Comparison of ENCODE assay signal across 21 cellular contexts in the genomic region with DNA sequence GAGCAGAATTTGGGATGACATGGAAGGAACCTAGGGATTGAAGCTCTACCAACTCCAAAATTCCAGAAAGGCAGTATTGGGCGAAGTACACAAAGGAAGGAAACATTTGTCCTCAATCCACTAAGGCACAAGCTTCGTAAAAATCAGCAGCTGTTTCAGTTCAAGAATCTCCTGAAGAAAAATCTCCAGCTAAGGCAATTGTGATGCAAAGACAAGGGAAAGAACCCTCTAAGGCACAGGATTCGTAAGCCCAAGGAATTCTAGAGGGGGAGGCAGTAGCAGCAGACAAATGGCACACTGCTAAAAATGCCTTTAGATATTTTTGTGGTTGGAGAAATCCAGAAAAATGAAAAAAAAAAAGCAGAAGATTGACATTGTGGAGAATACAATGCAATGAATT.
"Had no signal": no experiment of that assay in that cellular context is flagged by ENCODE, and none has a peak within 500 bp of the region (broad histone marks: within the 10 kb centered on the region; RNA-seq: fewer than 3 reads in every experiment).

No MANE protein-coding gene starts in this region.

- DNase-seq: effector memory CD4-positive, alpha-beta T cell; gastrocnemius medialis; heart right ventricle; left colon; left ventricle myocardium superior; mesenchymal stem cell; naive B cell; sigmoid colon; stimulated activated CD4-positive, alpha-beta T cell treated with anti-CD3 and anti-CD28 coated beads, Interleukin-2, amount 100 ng/mL, for 24 hours; stimulated activated CD4-positive, alpha-beta T cell treated with anti-CD3 and anti-CD28 coated beads, Interleukin-4, amount 100 ng/mL, for 4 hours; stimulated activated naive B cell treated with anti-CD40 and anti-IgM and Interleukin-4, amounts not matched to agents 10 μg/mL and 1 μg/mL and 100 μg/mL, for 72 hours; stomach; substantia nigra; transverse colon had no signal

- H3K36me3 ChIP-seq: gastrocnemius medialis, heart right ventricle, right atrium auricular region, sigmoid colon, stomach, thoracic aorta, transverse colon had no signal

- H3K4me3 ChIP-seq: gastrocnemius medialis, heart right ventricle, lung, right atrium auricular region, sigmoid colon, skin epidermis, stomach, thoracic aorta, transverse colon had no signal

- H3K36me3 Mint-ChIP-seq: naive B cell; stimulated activated naive B cell treated with anti-CD40 and anti-IgM and Interleukin-4, amounts not matched to agents 10 μg/mL and 1 μg/mL and 100 μg/mL, for 72 hours had no signal

- H3K27me3 Mint-ChIP-seq: stimulated activated naive B cell treated with anti-CD40 and anti-IgM and Interleukin-4, amounts not matched to agents 10 μg/mL and 1 μg/mL and 100 μg/mL, for 72 hours had no signal

- H3K4me1 Mint-ChIP-seq: central memory CD8-positive, alpha-beta T cell; naive B cell; nephron; stimulated activated naive B cell treated with anti-CD40 and anti-IgM and Interleukin-4, amounts not matched to agents 10 μg/mL and 1 μg/mL and 100 μg/mL, for 72 hours had no signal

- H3K9me3 Mint-ChIP-seq: central memory CD8-positive, alpha-beta T cell; nephron; stimulated activated naive B cell treated with anti-CD40 and anti-IgM and Interleukin-4, amounts not matched to agents 10 μg/mL and 1 μg/mL and 100 μg/mL, for 72 hours had no signal

- H3K27me3 ChIP-seq: gastrocnemius medialis, right atrium auricular region, sigmoid colon, stomach, transverse colon had no signal

- H3K27ac Mint-ChIP-seq: naive B cell; nephron; stimulated activated naive B cell treated with anti-CD40 and anti-IgM and Interleukin-4, amounts not matched to agents 10 μg/mL and 1 μg/mL and 100 μg/mL, for 72 hours had no signal

- H3K4me3 Mint-ChIP-seq: central memory CD8-positive, alpha-beta T cell; naive B cell; nephron; stimulated activated naive B cell treated with anti-CD40 and anti-IgM and Interleukin-4, amounts not matched to agents 10 μg/mL and 1 μg/mL and 100 μg/mL, for 72 hours had no signal

- ATAC-seq: esophagus mucosa; gastrocnemius medialis; heart right ventricle; left colon; left ventricle myocardium superior; stimulated activated naive B cell treated with anti-CD40 and anti-IgM and Interleukin-4, amounts not matched to agents 10 μg/mL and 1 μg/mL and 100 μg/mL, for 72 hours had no signal
